In genomic region chr2:36544638-36545338, GRCh38 we compare ENCODE assay signal across 13 cellular contexts. TPM values are rescaled to one million over a fixed set of nuclear protein-coding genes. Genes with fewer than 3 reads are reported as not detected.
A peak's percentile ranks its signal among the peaks of the same experiment; 100 is the strongest.
DNase-seq lines count a peak whose midpoint lies in the region; ATAC-seq and TF ChIP-seq lines count a peak whose summit lies in the region.
"Had no signal": no experiment of that assay in that cellular context is flagged by ENCODE, and none has a peak within 500 bp of the region (broad histone marks: within the 10 kb centered on the region; RNA-seq: fewer than 3 reads in every experiment).

No MANE protein-coding gene starts in this region.

- H3K36me3 Mint-ChIP-seq in activated CD4-positive, alpha-beta memory T cell treated with anti-CD3 and anti-CD28 coated beads for 36 hours = peaks cover 14% of the 10 kb centered on the region
- peaks cover 12% of the 10 kb centered on the region for H3K36me3 Mint-ChIP-seq in activated CD4-positive, alpha-beta memory T cell treated with anti-CD3 and anti-CD28 coated beads, Interleukin-2, amount 10 ng/mL, durations not matched to agents 7 days and 5 days (ENCODE audit: low read depth)

- peak; percentile 13; the same call in 2 of the 3 replicates for ATAC-seq in SK-N-SH treated with all-trans-retinoic acid at 6 μM for 48 hours
- ATAC-seq in HG02759 (IDR thresholded peaks at IDR 0.05; ENCODE audit: unreplicated experiment) = no peak
- ATAC-seq: activated naive CD8-positive, alpha-beta T cell treated with anti-CD3 and anti-CD28 coated beads, Interleukin-2, amount 50 U/mL, for 24 hours; naive thymus-derived CD8-positive, alpha-beta T cell; WTC11 had no signal

- H3K4me3 Mint-ChIP-seq in activated CD4-positive, alpha-beta memory T cell treated with anti-CD3 and anti-CD28 coated beads for 36 hours = no peak overlapping the region
- H3K4me3 Mint-ChIP-seq in activated CD4-positive, alpha-beta memory T cell treated with anti-CD3 and anti-CD28 coated beads, Interleukin-2, amount 10 ng/mL, durations not matched to agents 7 days and 5 days = no peak overlapping the region
- H3K4me3 Mint-ChIP-seq: activated naive CD8-positive, alpha-beta T cell treated with anti-CD3 and anti-CD28 coated beads, Interleukin-2, amount 50 U/mL, for 24 hours; naive thymus-derived CD8-positive, alpha-beta T cell; WTC11 had no signal

- no peaks in the 10 kb centered on the region for H3K9me3 Mint-ChIP-seq in activated CD4-positive, alpha-beta memory T cell treated with anti-CD3 and anti-CD28 coated beads for 36 hours
- H3K9me3 Mint-ChIP-seq in activated CD4-positive, alpha-beta memory T cell treated with anti-CD3 and anti-CD28 coated beads, Interleukin-2, amount 10 ng/mL, durations not matched to agents 7 days and 5 days = no peaks in the 10 kb centered on the region
- H3K9me3 Mint-ChIP-seq: activated naive CD8-positive, alpha-beta T cell treated with anti-CD3 and anti-CD28 coated beads, Interleukin-2, amount 50 U/mL, for 24 hours; naive thymus-derived CD8-positive, alpha-beta T cell; WTC11 had no signal

- in situ Hi-C loops in GM23248 (cut with MboI) = no loop called here

- H3K9ac ChIP-seq in GM23248 (no peak overlapping the region), subcutaneous abdominal adipose tissue (ENCODE audit: low read length in 5 of 5) (no peak overlapping the region)

- no peaks in the 10 kb centered on the region for H3K27me3 Mint-ChIP-seq in activated CD4-positive, alpha-beta memory T cell treated with anti-CD3 and anti-CD28 coated beads for 36 hours
- no peaks in the 10 kb centered on the region for H3K27me3 Mint-ChIP-seq in activated CD4-positive, alpha-beta memory T cell treated with anti-CD3 and anti-CD28 coated beads, Interleukin-2, amount 10 ng/mL, durations not matched to agents 7 days and 5 days
- H3K27me3 Mint-ChIP-seq: activated naive CD8-positive, alpha-beta T cell treated with anti-CD3 and anti-CD28 coated beads, Interleukin-2, amount 50 U/mL, for 24 hours; naive thymus-derived CD8-positive, alpha-beta T cell had no signal

- no peaks in the 10 kb centered on the region for H4K20me1 ChIP-seq in GM23248 (ENCODE audit: insufficient read depth)

- H3K36me3 ChIP-seq in GM23248 (ENCODE audit: low read depth) = peaks cover 92% of the 10 kb centered on the region
- H3K36me3 ChIP-seq in subcutaneous abdominal adipose tissue (ENCODE audit: control insufficient read depth in 5 of 5, insufficient read depth in 5 of 5, low read length in 5 of 5) = peaks cover 63 to 82% (median 69%) of the 10 kb centered on the region in 5 donors

- peaks cover 11% of the 10 kb centered on the region; the same call in 1 of the 2 replicates for H3K79me2 ChIP-seq in GM23248 (ENCODE audit: insufficient read depth)

- no peak overlapping the region for H3K4me2 ChIP-seq in GM23248 (ENCODE audit: unreplicated experiment)

- WGBS in GM23248 (ENCODE audit: low coverage in 1 of 2, low lambda C conversion rate in 2 of 2, missing lambda C conversion rate in 2 of 2), 2 experiments = 89 to 90% methylated on average over 6 of the region's 6 CpGs

- H3K4me1 Mint-ChIP-seq in activated CD4-positive, alpha-beta memory T cell treated with anti-CD3 and anti-CD28 coated beads for 36 hours (ENCODE audit: low read depth) = no peaks in the 10 kb centered on the region
- H3K4me1 Mint-ChIP-seq in activated CD4-positive, alpha-beta memory T cell treated with anti-CD3 and anti-CD28 coated beads, Interleukin-2, amount 10 ng/mL, durations not matched to agents 7 days and 5 days = peaks cover 2% of the 10 kb centered on the region
- H3K4me1 Mint-ChIP-seq: WTC11 had no signal

- DNase-seq in GM23248 (peak; percentile 39), fibroblast of pulmonary artery (ENCODE audit: low read depth) (no peak)
- DNase-seq in activated CD4-positive, alpha-beta memory T cell treated with anti-CD3 and anti-CD28 coated beads for 36 hours = no peak
- DNase-seq in activated CD4-positive, alpha-beta memory T cell treated with anti-CD3 and anti-CD28 coated beads, Interleukin-2, amount 10 ng/mL, durations not matched to agents 7 days and 5 days = no peak
- DNase-seq: activated naive CD8-positive, alpha-beta T cell treated with anti-CD3 and anti-CD28 coated beads, Interleukin-2, amount 50 U/mL, for 24 hours; activated T-cell treated with anti-CD3 and anti-CD28 coated beads for 4 hours; naive thymus-derived CD8-positive, alpha-beta T cell; sigmoid colon; stimulated activated naive CD4-positive, alpha-beta T cell treated with Interleukin-2 at 50 U/mL for 16 hours had no signal

- peak; percentile 43 for TF ChIP-seq CTCF in fibroblast of pulmonary artery (IDR thresholded peaks at IDR 0.05; ENCODE audit: low read length, missing control alignments)

- no peaks in the 10 kb centered on the region for H3K27me3 ChIP-seq in GM23248 (replicated peaks; ENCODE audit: insufficient read depth)
- H3K27me3 ChIP-seq in subcutaneous abdominal adipose tissue (ENCODE audit: control insufficient read depth in 5 of 5, insufficient read depth in 4 of 5, low read length in 5 of 5) = no peaks in the 10 kb centered on the region
- H3K27me3 ChIP-seq: sigmoid colon had no signal

- H3K4me3 ChIP-seq in GM23248 = no peak overlapping the region
- H3K4me3 ChIP-seq in fibroblast of pulmonary artery (replicated peaks; ENCODE audit: low read depth, low read length) = no peak overlapping the region
- no peak overlapping the region for H3K4me3 ChIP-seq in subcutaneous abdominal adipose tissue (ENCODE audit: low read depth in 1 of 5, low read length in 5 of 5)
- H3K4me3 ChIP-seq: sigmoid colon had no signal

- H3K9me2 ChIP-seq in GM23248 (ENCODE audit: insufficient read depth) = no peaks in the 10 kb centered on the region

- intact Hi-C loops in activated CD4-positive, alpha-beta memory T cell treated with anti-CD3 and anti-CD28 coated beads for 36 hours (cut with micrococcal nuclease) = no loop called here

- peak overlapping the region; percentile 86 for H3K27ac ChIP-seq in GM23248
- peak overlapping the region; percentile 15 for H3K27ac ChIP-seq in subcutaneous abdominal adipose tissue (ENCODE audit: low read depth, low read length)

- no peak overlapping the region for H3K27ac Mint-ChIP-seq in activated CD4-positive, alpha-beta memory T cell treated with anti-CD3 and anti-CD28 coated beads for 36 hours
- H3K27ac Mint-ChIP-seq in activated CD4-positive, alpha-beta memory T cell treated with anti-CD3 and anti-CD28 coated beads, Interleukin-2, amount 10 ng/mL, durations not matched to agents 7 days and 5 days = no peak overlapping the region
- H3K27ac Mint-ChIP-seq: activated naive CD8-positive, alpha-beta T cell treated with anti-CD3 and anti-CD28 coated beads, Interleukin-2, amount 50 U/mL, for 24 hours; naive thymus-derived CD8-positive, alpha-beta T cell; WTC11 had no signal

- H3K4me1 ChIP-seq in GM23248 (ENCODE audit: insufficient read depth) (peaks cover 50% of the 10 kb centered on the region), subcutaneous abdominal adipose tissue (ENCODE audit: control insufficient read depth in 5 of 5, insufficient read depth in 5 of 5, low read length in 5 of 5) (peaks cover 0 to 26% (median 2%) of the 10 kb centered on the region in 5 donors)

- H3F3A ChIP-seq in GM23248 (ENCODE audit: insufficient read depth) = peaks cover 99% of the 10 kb centered on the region

- H2AFZ ChIP-seq in GM23248 = no peak overlapping the region

- CTCF ChIA-PET in activated CD4-positive, alpha-beta memory T cell treated with anti-CD3 and anti-CD28 coated beads for 36 hours (lab: Charles Lee) = no interaction called here
- CTCF ChIA-PET in activated CD4-positive, alpha-beta memory T cell treated with anti-CD3 and anti-CD28 coated beads, Interleukin-2, amount 10 ng/mL, durations not matched to agents 7 days and 5 days (lab: Charles Lee) = interaction anchor here (0.6 to 1.6 kb wide), 2 partner anchors 11 to 267 kb away, joined by 3 to 4 read pairs; no protein-coding TSS in a partner anchor

- POLR2A ChIA-PET in activated CD4-positive, alpha-beta memory T cell treated with anti-CD3 and anti-CD28 coated beads for 36 hours (lab: Charles Lee) = no interaction called here
- POLR2A ChIA-PET in activated CD4-positive, alpha-beta memory T cell treated with anti-CD3 and anti-CD28 coated beads, Interleukin-2, amount 10 ng/mL, durations not matched to agents 7 days and 5 days (lab: Charles Lee) = no interaction called here

- H3K9me3 ChIP-seq in GM23248 (ENCODE audit: low read depth) (no peaks in the 10 kb centered on the region), subcutaneous abdominal adipose tissue (ENCODE audit: control insufficient read depth in 5 of 5, low read length in 5 of 5) (no peaks in the 10 kb centered on the region)
- H3K9me3 ChIP-seq: sigmoid colon had no signal

TF ChIP-seq in SK-N-SH treated with all-trans-retinoic acid at 6 μM for 48 hours, 23 proteins besides CTCF, POLR2A, EP300 and RAD21 (continues in another document):
- TF ChIP-seq OSR1 (CRISPR knock-in tag; IDR thresholded peaks at IDR 0.05) = no peak
- TF ChIP-seq TCF4 (CRISPR knock-in tag; IDR thresholded peaks at IDR 0.05; ENCODE audit: borderline replicate concordance) = no peak
- TF ChIP-seq ZNF70 (CRISPR knock-in tag; IDR thresholded peaks at IDR 0.05) = no peak
- TF ChIP-seq PPARA (CRISPR knock-in tag; IDR thresholded peaks at IDR 0.05; ENCODE audit: borderline replicate concordance) = no peak
- TF ChIP-seq CSRNP3 (CRISPR knock-in tag; IDR thresholded peaks at IDR 0.05) = no peak
- no peak for TF ChIP-seq ZFP3 (CRISPR knock-in tag; IDR thresholded peaks at IDR 0.05)

RNA-seq across cellular contexts. Expression of gene FEZ2, which starts 53.2 kb away (rescaled TPM):
- total RNA-seq in GM23248 (2014; rRNA removed; shearing (Covaris generic)) = 86.2 and 93.2 TPM in 2 replicates
- 48.8 and 50.5 TPM in 2 replicates for polyA plus RNA-seq in GM23248 (2016; fragmentation: Nextera tagmentation; extraction: Ambion mirVana)
- 1 to 10 TPM; 6.8 to 9.3 TPM for total RNA-seq in activated CD4-positive, alpha-beta memory T cell treated with anti-CD3 and anti-CD28 coated beads for 36 hours
- total RNA-seq in activated CD4-positive, alpha-beta memory T cell treated with anti-CD3 and anti-CD28 coated beads, Interleukin-2, amount 10 ng/mL, durations not matched to agents 7 days and 5 days = 10 to 100 TPM; 12.3 to 16.5 TPM
